9 cellular contexts compared by ENCODE assay signal in the genomic region with DNA sequence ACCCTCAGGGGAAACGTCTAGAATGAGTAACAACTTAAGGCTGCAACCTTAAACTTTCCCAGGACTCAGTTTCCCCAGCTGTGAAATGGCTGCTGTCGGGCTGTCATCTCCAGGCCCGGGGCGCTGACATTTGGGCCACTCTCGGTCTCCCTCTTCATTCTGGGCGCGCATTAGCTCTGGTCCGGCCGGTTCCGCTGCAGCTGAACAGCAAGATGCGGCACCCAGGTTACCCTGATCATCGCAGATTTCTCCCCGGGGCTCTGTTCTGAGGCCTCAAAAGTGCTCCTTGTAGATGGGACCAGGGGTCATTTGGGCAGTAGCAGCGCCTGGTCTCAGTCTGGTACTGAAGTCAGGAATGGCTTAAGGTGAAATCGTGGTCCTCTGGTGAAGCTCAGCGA. TPM values are rescaled to one million over a fixed set of nuclear protein-coding genes. Genes with fewer than 3 reads are reported as not detected.
DNase-seq lines count a peak whose midpoint lies in the region; ATAC-seq, FAIRE-seq and TF ChIP-seq lines count a peak whose summit lies in the region.
"Had no signal": no experiment of that assay in that cellular context is flagged by ENCODE, and none has a peak within 500 bp of the region (broad histone marks: within the 10 kb centered on the region; RNA-seq: fewer than 3 reads in every experiment).

No MANE protein-coding gene starts in this region.

- in situ Hi-C loops in G401 (cut with HindIII; ENCODE audit: low sequenced_read_pairs): no loop called here

- H3K36me3 ChIP-seq in PC-3 (ENCODE audit: low read depth, low read length): no peaks in the 10 kb centered on the region
- H3K36me3 ChIP-seq in ovary: no peaks in the 10 kb centered on the region

- H3K9ac ChIP-seq in PC-3 (ENCODE audit: low read length): peak overlapping the region; percentile 82

- H3K9me3 Mint-ChIP-seq in endothelial cell (ENCODE audit: unreplicated experiment): no peaks in the 10 kb centered on the region

- peak overlapping the region; percentile 88 for H3K4me2 ChIP-seq in PC-3 (ENCODE audit: low read length)

- WGBS in ovary, 3 donors: 47 to 59% (median 52%) methylated on average over 16 of the region's 16 CpGs

- CTCF ChIA-PET in PC-3 (lab: Charles Lee): interaction anchor here (1.0 kb wide), 1 partner anchor 29 kb away, joined by 4 read pairs; no protein-coding TSS in a partner anchor

- H3K27ac ChIP-seq in PC-3 (ENCODE audit: low read length): peak overlapping the region; percentile 43; the same call in 1 of the 2 replicates
- no peak overlapping the region for H3K27ac ChIP-seq in ovary

- H3K27me3 Mint-ChIP-seq in endothelial cell (ENCODE audit: unreplicated experiment): peaks cover 18% of the 10 kb centered on the region

- H3K9me3 ChIP-seq in PC-3 (ENCODE audit: low read length) (no peaks in the 10 kb centered on the region; the same call in 1 of the 2 replicates), ovary (no peaks in the 10 kb centered on the region)

- H3K79me2 ChIP-seq in PC-3 (ENCODE audit: low read length): peaks cover 48% of the 10 kb centered on the region

- peak overlapping the region; percentile 24 for H3K27ac Mint-ChIP-seq in endothelial cell (ENCODE audit: unreplicated experiment)

- peaks cover 9% of the 10 kb centered on the region for H3K4me1 Mint-ChIP-seq in endothelial cell (ENCODE audit: unreplicated experiment)

- intact Hi-C loops in PC-3 (cut with micrococcal nuclease) (loop anchor here (10.0 kb wide), 1 partner anchor 226 kb away; the partner anchor contains the start of gene RHOF), ovary (cut with DNase I) (no loop called here)

- H2AFZ ChIP-seq in PC-3 (ENCODE audit: low read length): peak overlapping the region; percentile 89

- H3K9me2 ChIP-seq in PC-3 (replicated peaks; ENCODE audit: low read length): no peaks in the 10 kb centered on the region

- DNase-seq in G401 (ENCODE audit: low spot score): peak; percentile 31
- DNase-seq in PC-3: no peak
- no peak for DNase-seq in endothelial cell (ENCODE audit: low spot score)
- DNase-seq in ovary: no peak
- DNase-seq in putamen (ENCODE audit: low spot score): no peak
- DNase-seq in D721Med (ENCODE audit: insufficient read length, low spot score): no peak

- ATAC-seq in PC-3: no peak
- ATAC-seq in HG03108 (IDR thresholded peaks at IDR 0.05; ENCODE audit: unreplicated experiment): no peak
- ATAC-seq in GM21526 (IDR thresholded peaks at IDR 0.05; ENCODE audit: low FRiP score, unreplicated experiment): no peak

- FAIRE-seq in D721Med (lab: Jason Lieb, UNC): no peak
- FAIRE-seq: GM18507 had no signal

- H3K27me3 ChIP-seq in PC-3 (ENCODE audit: low read length): no peaks in the 10 kb centered on the region
- H3K27me3 ChIP-seq in ovary: no peaks in the 10 kb centered on the region

- peaks cover 6% of the 10 kb centered on the region for H3K36me3 Mint-ChIP-seq in endothelial cell (ENCODE audit: low read depth, unreplicated experiment)

- no peaks in the 10 kb centered on the region for H3F3A ChIP-seq in PC-3 (ENCODE audit: low read length, unreplicated experiment)

- TF ChIP-seq POLR2A in ovary (IDR thresholded peaks at IDR 0.05): no peak

- H3K4me3 ChIP-seq in PC-3 (ENCODE audit: low read length) (peak overlapping the region; percentile 93), ovary (peak overlapping the region; percentile 78)

- POLR2A ChIA-PET in PC-3 (lab: Charles Lee; ENCODE audit: unreplicated experiment): interaction anchor here (1.2 kb wide), 1 partner anchor 31 kb away, joined by 5 read pairs; no protein-coding TSS in a partner anchor

- H4K20me1 ChIP-seq in PC-3 (ENCODE audit: low read length): no peaks in the 10 kb centered on the region

- BruUV-seq in PC-3 (replicated peaks; lab: Mats Ljungman, UMichigan): TSS peak; percentile 25

- no peak for TF ChIP-seq EP300 in ovary (IDR thresholded peaks at IDR 0.05)

- H3K4me3 Mint-ChIP-seq in endothelial cell (ENCODE audit: unreplicated experiment): peak overlapping the region; percentile 93

- H3K4me1 ChIP-seq in PC-3 (ENCODE audit: insufficient read depth, low read length) (peaks cover 21% of the 10 kb centered on the region), ovary (ENCODE audit: insufficient read depth) (peaks cover 2% of the 10 kb centered on the region)

- TF ChIP-seq CTCF in PC-3 (conservative IDR thresholded peaks at IDR 0.05; ENCODE audit: low read depth, low read length) (no peak), endothelial cell (IDR thresholded peaks at IDR 0.05; ENCODE audit: unreplicated experiment) (no peak), ovary (IDR thresholded peaks at IDR 0.05) (no peak), D721Med (IDR thresholded peaks at IDR 0.05; ENCODE audit: insufficient read depth, missing control alignments) (no peak)

RNA-seq across cellular contexts. Expression of gene BCL7A, which starts 0.9 kb away (rescaled TPM):
- total RNA-seq in G401 (2014; rRNA removed; shearing (Covaris generic)): 10.6 and 16.1 TPM in 2 replicates
- total RNA-seq in PC-3 (2014; rRNA removed) (31.6 and 32.5 TPM in 2 replicates), endothelial cell (ENCODE audit: unreplicated experiment) (6.2 TPM), ovary (1 to 10 TPM; 4.4 to 9.1 (median 7.2) TPM)
- 1 to 10 TPM; 5.0 to 6.4 TPM for polyA plus RNA-seq in ovary

RNA-seq across cellular contexts. Expression of gene MLXIP, which starts 57.8 kb away (rescaled TPM):
- 4.3 and 4.6 TPM in 2 replicates for total RNA-seq in G401 (2014; rRNA removed; shearing (Covaris generic))
- total RNA-seq in PC-3 (2014; rRNA removed): 16.7 and 21.8 TPM in 2 replicates
- 63.3 TPM for total RNA-seq in endothelial cell (ENCODE audit: unreplicated experiment)
- total RNA-seq in ovary: 100 to 1,000 TPM in 2 of 7 donors, 10 to 100 TPM in 5; 23.2 to 111 (median 85.9) TPM
- polyA plus RNA-seq in ovary: 10 to 100 TPM; 34.0 to 43.7 TPM
